9 cellular contexts compared by ENCODE assay signal in the genomic region with DNA sequence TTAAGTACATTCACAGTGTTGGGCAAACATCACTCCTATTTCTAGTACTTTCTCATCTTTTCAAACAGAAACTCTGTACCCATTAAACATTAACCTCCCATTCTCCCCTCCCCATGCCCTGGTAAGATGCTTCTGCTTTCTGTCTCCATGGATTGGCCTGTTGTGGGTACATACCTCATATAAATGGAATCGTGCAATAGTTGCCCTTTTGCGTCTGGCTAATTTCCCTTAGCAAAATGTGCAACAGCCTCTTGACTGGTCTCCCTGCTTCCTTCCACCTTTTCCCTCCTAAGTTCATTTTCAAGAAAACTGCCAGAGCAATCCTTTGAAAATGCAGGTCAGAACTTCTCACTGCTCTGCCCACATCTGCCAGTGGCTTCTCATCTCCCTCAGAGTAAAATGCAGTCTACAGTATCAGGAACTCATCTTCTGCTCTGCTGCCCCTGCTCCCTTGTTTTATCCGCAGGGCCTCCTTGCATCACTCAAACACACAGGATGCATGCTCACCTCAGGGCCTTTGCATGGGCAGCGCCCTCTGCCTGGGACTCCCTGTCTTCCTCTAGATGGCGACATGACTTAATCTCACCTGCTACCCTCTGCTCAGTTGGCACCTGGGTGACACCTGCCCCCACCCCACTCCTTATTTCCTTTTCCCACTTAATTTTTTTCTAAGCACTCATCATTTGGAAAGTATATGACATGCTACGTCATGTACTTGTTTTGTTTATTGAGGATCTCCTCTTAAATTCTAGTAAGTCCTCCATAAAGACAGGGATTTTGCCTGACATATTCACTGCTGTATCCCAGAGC.
DNase-seq lines count a peak whose midpoint lies in the region; ATAC-seq and TF ChIP-seq lines count a peak whose summit lies in the region.
"Had no signal": no experiment of that assay in that cellular context is flagged by ENCODE, and none has a peak within 500 bp of the region (broad histone marks: within the 10 kb centered on the region; RNA-seq: fewer than 3 reads in every experiment).

No MANE protein-coding gene starts in this region.

- H3K9me3 ChIP-seq in DOHH2 (ENCODE audit: control insufficient read depth, insufficient read depth, low read length): no peaks in the 10 kb centered on the region

- no peaks in the 10 kb centered on the region for H3K9me2 ChIP-seq in DOHH2 (replicated peaks; ENCODE audit: control insufficient read depth, low read length)

- TF ChIP-seq CTCF in DOHH2 (IDR thresholded peaks at IDR 0.05; ENCODE audit: low read depth, low read length, poor library complexity, severe bottlenecking): peak; percentile 77
- TF ChIP-seq CTCF in epithelial cell of esophagus (IDR thresholded peaks at IDR 0.05; ENCODE audit: insufficient read depth, low read depth, low read length, missing control alignments): no peak

- H3K36me3 ChIP-seq in DOHH2 (ENCODE audit: control insufficient read depth, low read length): no peaks in the 10 kb centered on the region

- peak overlapping the region; percentile 71 for H3K27ac ChIP-seq in DOHH2 (ENCODE audit: low read depth, low read length)

- peak; percentile 66 for ATAC-seq in GM19324 (IDR thresholded peaks at IDR 0.05; ENCODE audit: low FRiP score, unreplicated experiment)
- peak; percentile 53 for ATAC-seq in HG03571 (IDR thresholded peaks at IDR 0.05; ENCODE audit: unreplicated experiment)
- no peak for ATAC-seq in HG02610 (IDR thresholded peaks at IDR 0.05; ENCODE audit: unreplicated experiment)
- no peak for ATAC-seq in activated CD4-positive, CD25-positive, alpha-beta regulatory T cell treated with anti-CD3 and anti-CD28 coated beads, Interleukin-2, amount 50 U/mL, for 24 hours

- no peaks in the 10 kb centered on the region for H4K20me1 ChIP-seq in DOHH2 (ENCODE audit: control insufficient read depth, insufficient read depth, low read depth, low read length)

- no peaks in the 10 kb centered on the region for H3K79me2 ChIP-seq in DOHH2 (ENCODE audit: control insufficient read depth, low read length)

- H3K4me2 ChIP-seq in DOHH2 (ENCODE audit: low read length): peak overlapping the region; percentile 51

- H3K4me1 ChIP-seq in DOHH2 (ENCODE audit: control insufficient read depth, low read length): peaks cover 38% of the 10 kb centered on the region

- H3F3A ChIP-seq in DOHH2 (ENCODE audit: control insufficient read depth, insufficient read depth): peaks cover 4% of the 10 kb centered on the region

- DNase-seq in epithelial cell of esophagus (ENCODE audit: low read depth) (peak; percentile 14), RKO (ENCODE audit: low spot score) (no peak), epidermal melanocyte (ENCODE audit: insufficient read length, low spot score) (no peak)
- DNase-seq: NCI-H1694 treated with DMSO at 0.1 percent for 48 hours had no signal

- H3K4me3 ChIP-seq in DOHH2 (ENCODE audit: low read length): peak overlapping the region; percentile 13; the same call in 1 of the 2 replicates
- no peak overlapping the region for H3K4me3 ChIP-seq in epithelial cell of esophagus (ENCODE audit: low read length)

- no peaks in the 10 kb centered on the region for H3K27me3 ChIP-seq in DOHH2 (ENCODE audit: control insufficient read depth, low read length)

Comparison
In these comparisons a context has a peak if more than half of its experiments do, and no peak if none do; other contexts are left out.
1. ATAC-seq: peak in GM19324 (single experiment) and HG03571 (single experiment); none in HG02610 (single experiment) and activated CD4-positive, CD25-positive, alpha-beta regulatory T cell treated with anti-CD3 and anti-CD28 coated beads, Interleukin-2, amount 50 U/mL, for 24 hours (0 of 2).